In the genomic region with DNA sequence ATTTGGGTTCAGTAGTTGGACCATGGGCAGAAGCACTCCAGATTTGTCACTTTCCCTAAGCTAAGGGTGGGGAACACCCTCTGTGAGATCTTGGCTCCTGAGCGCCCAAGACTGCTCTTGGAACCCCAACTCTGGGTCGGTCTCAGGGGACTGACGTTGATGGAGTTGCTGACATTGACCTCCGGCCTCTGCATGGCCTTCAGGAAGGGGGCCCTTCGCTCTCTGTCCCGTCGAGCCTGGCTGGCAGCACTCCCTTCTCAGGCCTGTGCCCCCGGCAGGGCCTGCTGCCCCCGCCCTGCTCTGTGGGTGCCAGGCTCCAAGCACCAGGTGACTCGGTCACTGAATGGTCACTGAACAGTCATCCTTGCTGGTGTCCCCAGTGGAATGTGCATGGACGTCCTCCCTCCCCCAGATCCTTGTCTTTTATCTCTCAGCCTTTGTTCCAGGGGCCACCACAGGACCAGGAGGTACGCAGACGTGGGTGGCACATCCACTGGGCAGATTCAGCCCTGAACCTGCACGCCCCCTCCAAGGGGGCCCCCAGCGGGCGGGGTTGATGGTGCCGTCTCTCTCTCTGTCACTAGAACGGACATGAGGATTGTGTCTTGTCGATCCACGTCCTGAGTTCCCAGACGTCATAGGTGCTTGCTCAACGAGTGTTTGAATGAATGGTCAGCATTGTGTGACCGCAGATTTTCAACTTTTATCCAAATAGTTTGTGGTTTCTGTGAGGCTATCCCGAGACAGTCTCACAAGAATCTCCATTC, we compare ENCODE assay signal across 1 cellular context.
TF ChIP-seq lines count a peak whose summit lies in the region.

No MANE protein-coding gene starts in this region.

TF ChIP-seq in HEK293, 187 proteins besides CTCF, POLR2A, EP300 and RAD21 (continued from another document):
- TF ChIP-seq ZFP3 (tag by site-specific recombination; IDR thresholded peaks at IDR 0.05; ENCODE audit: low read depth) (no peak), GLI4 (tag by site-specific recombination; IDR thresholded peaks at IDR 0.05) (no peak), ZNF777 (tag by site-specific recombination; IDR thresholded peaks at IDR 0.05; ENCODE audit: borderline replicate concordance) (no peak), ZNF791 (tag by site-specific recombination; IDR thresholded peaks at IDR 0.05) (no peak)
- TF ChIP-seq, protein P1, sequence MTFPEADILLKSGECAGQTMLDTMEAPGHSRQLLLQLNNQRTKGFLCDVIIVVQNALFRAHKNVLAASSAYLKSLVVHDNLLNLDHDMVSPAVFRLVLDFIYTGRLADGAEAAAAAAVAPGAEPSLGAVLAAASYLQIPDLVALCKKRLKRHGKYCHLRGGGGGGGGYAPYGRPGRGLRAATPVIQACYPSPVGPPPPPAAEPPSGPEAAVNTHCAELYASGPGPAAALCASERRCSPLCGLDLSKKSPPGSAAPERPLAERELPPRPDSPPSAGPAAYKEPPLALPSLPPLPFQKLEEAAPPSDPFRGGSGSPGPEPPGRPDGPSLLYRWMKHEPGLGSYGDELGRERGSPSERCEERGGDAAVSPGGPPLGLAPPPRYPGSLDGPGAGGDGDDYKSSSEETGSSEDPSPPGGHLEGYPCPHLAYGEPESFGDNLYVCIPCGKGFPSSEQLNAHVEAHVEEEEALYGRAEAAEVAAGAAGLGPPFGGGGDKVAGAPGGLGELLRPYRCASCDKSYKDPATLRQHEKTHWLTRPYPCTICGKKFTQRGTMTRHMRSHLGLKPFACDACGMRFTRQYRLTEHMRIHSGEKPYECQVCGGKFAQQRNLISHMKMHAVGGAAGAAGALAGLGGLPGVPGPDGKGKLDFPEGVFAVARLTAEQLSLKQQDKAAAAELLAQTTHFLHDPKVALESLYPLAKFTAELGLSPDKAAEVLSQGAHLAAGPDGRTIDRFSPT (tag by site-specific recombination; IDR thresholded peaks at IDR 0.05) = no peak
